ENCODE assay signal across 1 cellular context in the genomic region with DNA sequence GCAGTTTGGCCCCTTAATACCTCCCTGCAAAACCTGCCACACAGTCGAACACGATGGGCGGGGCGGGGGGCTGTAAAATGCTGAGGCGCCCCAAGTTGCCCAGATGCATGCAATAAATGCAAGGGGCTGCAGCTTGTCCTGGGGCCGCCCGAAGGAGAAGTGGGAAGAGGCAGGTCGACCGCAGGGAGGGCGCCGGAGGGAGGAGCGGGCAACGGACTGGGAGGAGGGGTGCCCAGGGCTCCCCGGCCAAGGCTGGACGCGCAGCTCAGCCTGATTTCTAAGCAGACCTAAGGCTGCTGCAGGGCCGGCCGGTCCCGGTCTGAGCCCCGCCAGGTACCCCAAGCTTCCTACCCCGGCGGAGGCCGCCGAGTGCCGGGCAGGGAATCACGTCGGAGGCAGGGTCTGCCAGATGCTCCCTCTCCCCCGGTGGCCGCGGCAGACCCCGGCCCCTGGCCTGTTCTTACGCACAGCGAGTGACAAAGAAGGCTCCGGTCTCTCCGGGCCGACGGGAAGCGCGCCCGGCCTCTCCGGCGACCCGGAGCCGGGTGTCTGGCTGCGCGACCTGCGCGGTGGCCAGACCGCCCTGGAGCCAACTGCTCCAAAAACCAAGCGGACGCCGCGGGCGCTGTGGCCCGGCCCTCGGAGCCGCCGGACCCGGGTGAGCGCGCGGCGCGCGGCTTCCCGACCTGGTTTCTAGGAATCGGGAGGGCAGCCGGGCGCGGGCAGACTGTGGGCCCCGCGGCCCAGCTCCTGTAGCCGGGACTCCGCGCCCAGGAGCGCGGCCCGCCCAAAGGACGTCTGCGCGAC.
TF ChIP-seq lines count a peak whose summit lies in the region.

No MANE protein-coding gene starts in this region.

TF ChIP-seq in HEK293T, 16 proteins besides CTCF, POLR2A, EP300 and RAD21:
- no peak for TF ChIP-seq SP1 (IDR thresholded peaks at IDR 0.05)
